9 cellular contexts compared by ENCODE assay signal in the genomic region with DNA sequence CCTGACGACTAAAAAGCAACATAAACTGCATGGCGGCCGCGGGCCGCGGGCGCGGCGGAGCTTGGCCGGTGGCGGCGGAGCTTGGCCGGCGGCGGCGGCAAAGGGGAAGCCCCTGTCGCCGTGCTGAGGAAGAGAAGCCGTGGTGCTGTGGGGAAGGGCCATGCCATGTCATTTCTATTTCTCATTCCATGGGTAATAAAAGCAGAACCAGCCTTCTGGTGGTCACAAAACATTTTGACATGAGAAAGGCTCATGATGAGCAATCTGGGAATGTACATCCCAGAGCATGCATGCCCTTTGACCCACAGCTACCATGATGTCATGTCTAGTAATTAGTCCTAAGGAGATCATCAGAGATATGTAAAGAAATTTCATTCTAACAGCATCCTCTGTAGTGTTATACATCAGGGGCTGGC. TPM values are rescaled to one million over a fixed set of nuclear protein-coding genes. Genes with fewer than 3 reads are reported as not detected.
DNase-seq lines count a peak whose midpoint lies in the region; ATAC-seq, FAIRE-seq and TF ChIP-seq lines count a peak whose summit lies in the region.
"Had no signal": no experiment of that assay in that cellular context is flagged by ENCODE, and none has a peak within 500 bp of the region (broad histone marks: within the 10 kb centered on the region; RNA-seq: fewer than 3 reads in every experiment).

No MANE protein-coding gene starts in this region.

- peaks cover 6 to 14% (median 12%) of the 10 kb centered on the region in 3 donors for H3K27me3 Mint-ChIP-seq in immature natural killer cell (ENCODE audit: low read depth in 3 of 3)

- peak overlapping the region in 4 of 5 donors; percentile 32 to 67 (median 48) for H3K4me3 Mint-ChIP-seq in immature natural killer cell

- ATAC-seq in GM19324 (IDR thresholded peaks at IDR 0.05; ENCODE audit: low FRiP score, unreplicated experiment) (no peak), HG02981 (IDR thresholded peaks at IDR 0.05; ENCODE audit: unreplicated experiment) (no peak)

- DNase-seq in GM12891 (ENCODE audit: insufficient read length, low spot score) = no peak
- DNase-seq in NCI-H2227 treated with DMSO at 0.1 percent for 48 hours (lab: John Stamatoyannopoulos, UW) = peak; percentile 40
- DNase-seq in activated naive CD4-positive, alpha-beta T cell treated with anti-CD3 and anti-CD28 coated beads, Interleukin-2, amount 50 U/mL, for 16 hours = peak; percentile 18
- DNase-seq in immature natural killer cell = no peak
- no peak for DNase-seq in NCI-H510A treated with DMSO at 0.1 percent for 48 hours (lab: John Stamatoyannopoulos, UW)

- H3K9me3 ChIP-seq in thymus (ENCODE audit: control insufficient read depth) = no peaks in the 10 kb centered on the region

- peak overlapping the region; percentile 24 for H3K4me3 ChIP-seq in thymus (ENCODE audit: low read length)

- H3K4me1 Mint-ChIP-seq in immature natural killer cell = peaks cover 10 to 19% of the 10 kb centered on the region in 2 donors

- H3K27me3 ChIP-seq in thymus (ENCODE audit: control insufficient read depth, insufficient read depth) = no peaks in the 10 kb centered on the region

- H3K27ac ChIP-seq in thymus (ENCODE audit: low read depth) = no peak overlapping the region
- H3K27ac ChIP-seq: epithelial cell of prostate had no signal

- H3K4me1 ChIP-seq in thymus (ENCODE audit: control insufficient read depth, insufficient read depth, low read length) = no peaks in the 10 kb centered on the region

- H3K36me3 ChIP-seq in thymus (ENCODE audit: control insufficient read depth, insufficient read depth) = no peaks in the 10 kb centered on the region

- no peaks in the 10 kb centered on the region for H3K9me3 Mint-ChIP-seq in immature natural killer cell

- WGBS in thymus = 22% methylated on average over 19 of the region's 19 CpGs

- H3K36me3 Mint-ChIP-seq in immature natural killer cell = no peaks in the 10 kb centered on the region

- peak overlapping the region in 1 of 6 donors; percentile 31 for H3K27ac Mint-ChIP-seq in immature natural killer cell

- FAIRE-seq in GM12891 (lab: Jason Lieb, UNC) = no peak

- TF ChIP-seq POLR2A in GM12891 (IDR thresholded peaks at IDR 0.05; ENCODE audit: low read depth, low read length) = no peak

TF ChIP-seq in GM12891, 5 proteins besides CTCF, POLR2A, EP300 and RAD21:
- TF ChIP-seq SPI1 (IDR thresholded peaks at IDR 0.05; ENCODE audit: low read depth, low read length) (peak; percentile 37; the same call in 1 of the 2 replicates), TAF1 (IDR thresholded peaks at IDR 0.05; ENCODE audit: low read depth, low read length) (no peak)

RNA-seq across cellular contexts. Expression of gene HEATR6, which starts 23.9 kb away (rescaled TPM):
- polyA plus RNA-seq in GM12891 (2012; ENCODE audit: low read depth, missing spikeins) = 9.7 TPM
- polyA plus RNA-seq in immature natural killer cell = 10 to 100 TPM in 1 of 3 donors, 1 to 10 TPM in 2; 4.3 to 12.0 (median 9.7) TPM
- 10.6 TPM for polyA plus RNA-seq in thymus

RNA-seq across cellular contexts. Expression of gene CA4, which starts 47.1 kb away (rescaled TPM):
- not detected for polyA plus RNA-seq in GM12891 (2012; ENCODE audit: low read depth, missing spikeins)
- polyA plus RNA-seq in immature natural killer cell = not detected
- polyA plus RNA-seq in thymus = 6.9 TPM

Comparison
In these comparisons a context has a peak if more than half of its experiments do, and no peak if none do; other contexts are left out.
1. DNase-seq: peak in NCI-H2227 treated with DMSO at 0.1 percent for 48 hours (single experiment) and activated naive CD4-positive, alpha-beta T cell treated with anti-CD3 and anti-CD28 coated beads, Interleukin-2, amount 50 U/mL, for 16 hours (single experiment); none in GM12891 (single experiment), immature natural killer cell (0 of 3) and NCI-H510A treated with DMSO at 0.1 percent for 48 hours (single experiment).